In the genomic region with DNA sequence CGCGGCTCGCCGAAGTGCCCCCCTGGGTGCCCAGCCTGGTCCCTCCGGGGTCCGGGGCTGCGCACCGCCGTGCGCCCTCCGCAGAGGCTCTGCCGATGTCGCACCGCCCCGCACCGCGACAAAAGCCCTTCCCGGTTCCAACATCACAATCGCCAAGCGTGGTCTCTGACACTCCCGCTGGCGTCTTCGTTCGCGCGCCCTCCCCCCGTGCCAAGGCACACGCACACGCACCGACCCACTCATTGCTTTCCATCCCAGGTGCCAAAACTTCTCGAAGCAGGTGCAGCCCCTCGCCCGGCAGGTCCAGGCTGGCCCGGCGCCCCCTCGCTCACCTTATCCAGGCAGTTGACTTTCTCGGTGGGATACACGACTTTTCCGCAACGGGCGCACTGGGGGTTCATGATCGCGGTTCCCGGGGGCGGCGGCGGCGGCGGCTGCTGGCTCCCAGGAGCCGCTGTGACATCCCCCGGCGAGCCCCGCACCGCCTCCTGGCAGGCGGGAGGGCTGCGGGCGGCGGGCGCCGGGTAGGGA, we compare ENCODE assay signal across 9 cellular contexts.
DNase-seq lines count a peak whose midpoint lies in the region; ATAC-seq, FAIRE-seq and TF ChIP-seq lines count a peak whose summit lies in the region.
"Had no signal": no experiment of that assay in that cellular context is flagged by ENCODE, and none has a peak within 500 bp of the region (broad histone marks: within the 10 kb centered on the region; RNA-seq: fewer than 3 reads in every experiment).

No MANE protein-coding gene starts in this region.

- H3K4me2 ChIP-seq in GM12878 (ENCODE audit: control insufficient read depth, insufficient read depth) (peak overlapping the region; percentile 42), HepG2 (ENCODE audit: low read depth, low read length) (peak overlapping the region; percentile 57)

- TF ChIP-seq POLR2A in GM12878 (IDR thresholded peaks at IDR 0.05; ENCODE audit: low read depth, low read length), result no peak
- no peak for TF ChIP-seq POLR2A in HepG2 (IDR thresholded peaks at IDR 0.05; ENCODE audit: insufficient read depth in 1 of 2, low read depth in 2 of 2, low read length in 2 of 2)

- intact Hi-C loops in GM12878 (cut with micrococcal nuclease; ENCODE audit: unreplicated experiment), result no loop called here
- intact Hi-C loops in HepG2 (cut with micrococcal nuclease; ENCODE audit: unreplicated experiment), result no loop called here

- in situ Hi-C loops in GM12878 (cut with MboI) (no loop called here), HepG2 (cut with HindIII; ENCODE audit: extremely low pct_ligation_motif_present, low pct_unique_long_range_greater_than_20kb) (no loop called here)

- no peak for FAIRE-seq in GM12878 (lab: Jason Lieb, UNC)
- FAIRE-seq in HepG2 (lab: Jason Lieb, UNC), result no peak
- FAIRE-seq: D721Med had no signal

- H3K9me3 ChIP-seq in GM12878 (replicated peaks; ENCODE audit: control insufficient read depth, insufficient read depth, low read length), result no peaks in the 10 kb centered on the region
- H3K9me3 ChIP-seq in HepG2 (ENCODE audit: low read length), result no peaks in the 10 kb centered on the region
- no peaks in the 10 kb centered on the region for H3K9me3 ChIP-seq in thoracic aorta

- 6% methylated on average over 41 of the region's 60 CpGs for WGBS in GM12878 (ENCODE audit: insufficient coverage, insufficient replicate concordance, low lambda C conversion rate, missing lambda C conversion rate)
- whole genome bisulfite sequencing in HepG2 (ENCODE audit: low lambda C conversion rate), result 18% methylated on average over 20 of the region's 60 CpGs

- peak; percentile 30 for DNase-seq in NCI-H345 (lab: John Stamatoyannopoulos, UW)
- DNase-seq in NCI-H345 treated with DMSO at 0.1 percent for 48 hours (lab: John Stamatoyannopoulos, UW; ENCODE audit: unreplicated experiment), result no peak
- no peak for DNase-seq in GM12878 (ENCODE audit: low read depth, low spot score)
- no peak for DNase-seq in HepG2 (ENCODE audit: low spot score)
- DNase-seq in thoracic aorta (ENCODE audit: low spot score), result no peak
- no peak for DNase-seq in glomerular visceral epithelial cell (ENCODE audit: extremely low spot score)
- no peak for DNase-seq in pons (ENCODE audit: low spot score)

- H2AFZ ChIP-seq in GM12878 (ENCODE audit: control insufficient read depth, low read depth, low read length) (no peak overlapping the region), HepG2 (ENCODE audit: low read length) (no peak overlapping the region)

- no peak for ATAC-seq in GM12878
- ATAC-seq in HepG2, result peak; percentile 12; the same call in 2 of the 3 replicates
- no peak for ATAC-seq in thoracic aorta (ENCODE audit: insufficient number of reproducible peaks, low FRiP score, low read depth)
- no peak for ATAC-seq in GM21737 (IDR thresholded peaks at IDR 0.05; ENCODE audit: unreplicated experiment)

- POLR2A ChIA-PET in GM12878 (lab: Charles Lee), result no interaction called here
- POLR2A ChIA-PET in HepG2 (lab: Yijun Ruan, JAX), result no interaction called here

- no peaks in the 10 kb centered on the region for H4K20me1 ChIP-seq in GM12878 (ENCODE audit: control insufficient read depth, insufficient read depth)
- no peaks in the 10 kb centered on the region for H4K20me1 ChIP-seq in HepG2 (ENCODE audit: insufficient read depth, low read length)

- H3K9ac ChIP-seq in GM12878 (ENCODE audit: control insufficient read depth, insufficient read depth, low read length) (no peak overlapping the region), HepG2 (ENCODE audit: insufficient read depth, low read depth, low read length) (no peak overlapping the region)

- CTCF ChIA-PET in GM12878 (lab: Yijun Ruan, JAX) (no interaction called here), HepG2 (lab: Yijun Ruan, JAX; ENCODE audit: low intra/inter-chr PET ratio, low total read pairs) (no interaction called here)

- SMC1A ChIA-PET in GM12878 (lab: Charles Lee; ENCODE audit: uncharacterized antibody, unreplicated experiment), result no interaction called here

- no peak for TF ChIP-seq CTCF in GM12878 (IDR thresholded peaks at IDR 0.05 in 2 of 3, conservative IDR thresholded peaks at IDR 0.05 in 1 of 3; ENCODE audit: control insufficient read depth in 2 of 3, extremely low read depth in 1 of 3, insufficient read depth in 1 of 3, low read depth in 3 of 3, low read length in 3 of 3)
- no peak for TF ChIP-seq CTCF in HepG2 (CRISPR knock-in tag; IDR thresholded peaks at IDR 0.05)
- no peak for TF ChIP-seq CTCF in thoracic aorta (IDR thresholded peaks at IDR 0.05)

- no peak for TF ChIP-seq RAD21 in GM12878 (IDR thresholded peaks at IDR 0.05; ENCODE audit: insufficient read depth, low read depth, low read length)
- no peak for TF ChIP-seq RAD21 in HepG2 (CRISPR knock-in tag; IDR thresholded peaks at IDR 0.05)

- TF ChIP-seq EP300 in GM12878 (IDR thresholded peaks at IDR 0.05; ENCODE audit: borderline replicate concordance in 1 of 2, control insufficient read depth in 1 of 2, low read depth in 2 of 2, low read length in 2 of 2) (no peak), HepG2 (IDR thresholded peaks at IDR 0.05; ENCODE audit: low read depth in 2 of 2, low read length in 2 of 2) (no peak), HepG2 (CRISPR knock-in tag; IDR thresholded peaks at IDR 0.05; ENCODE audit: borderline replicate concordance) (no peak)

- RAD21 ChIA-PET in GM12878 (lab: Charles Lee; ENCODE audit: unreplicated experiment), result no interaction called here

- H3K27ac ChIP-seq in GM12878 (ENCODE audit: control insufficient read depth, insufficient read depth) (no peak overlapping the region), HepG2 (ENCODE audit: extremely low read length, insufficient read depth, low read length) (no peak overlapping the region), thoracic aorta (no peak overlapping the region)

- peaks cover 2 to 12% of the 10 kb centered on the region in 2 experiments for H3K27me3 ChIP-seq in GM12878 (replicated peaks in 1 of 2; ENCODE audit: control insufficient read depth in 2 of 2, insufficient read depth in 2 of 2, low read length in 1 of 2)
- H3K27me3 ChIP-seq in HepG2 (ENCODE audit: control insufficient read depth in 1 of 2, insufficient read depth in 2 of 2, low read length in 2 of 2), result peaks cover 12 to 50% of the 10 kb centered on the region in 2 experiments; a peak in 4 of 5 replicates
- no peaks in the 10 kb centered on the region for H3K27me3 ChIP-seq in thoracic aorta (replicated peaks; ENCODE audit: insufficient read depth)

- no peaks in the 10 kb centered on the region for H3K79me2 ChIP-seq in GM12878 (ENCODE audit: control insufficient read depth, insufficient read depth, low read length)
- H3K79me2 ChIP-seq in HepG2 (ENCODE audit: insufficient read depth, low read length), result no peaks in the 10 kb centered on the region

- BruUV-seq in GM12878 (replicated peaks; lab: Mats Ljungman, UMichigan) (no TSS peak), HepG2 (replicated peaks; lab: Mats Ljungman, UMichigan) (no TSS peak)

- H3K36me3 ChIP-seq in GM12878 (ENCODE audit: control insufficient read depth in 2 of 2, insufficient read depth in 2 of 2, low read length in 1 of 2) (no peaks in the 10 kb centered on the region), HepG2 (replicated peaks in 1 of 2; ENCODE audit: control insufficient read depth in 1 of 2, insufficient read depth in 2 of 2, low read length in 2 of 2) (no peaks in the 10 kb centered on the region), thoracic aorta (no peaks in the 10 kb centered on the region)

- H3K4me1 ChIP-seq in GM12878 (ENCODE audit: control insufficient read depth, insufficient read depth, low read length) (no peaks in the 10 kb centered on the region), HepG2 (ENCODE audit: insufficient read depth, low read length) (peaks cover 25% of the 10 kb centered on the region), thoracic aorta (ENCODE audit: control insufficient read depth in 1 of 2, low read depth in 2 of 2) (peaks cover 6 to 17% of the 10 kb centered on the region in 2 donors)

- H3K4me3 ChIP-seq in GM12878, result no peak overlapping the region
- H3K4me3 ChIP-seq in HepG2 (replicated peaks in 1 of 3; ENCODE audit: insufficient read depth in 1 of 3, low read depth in 2 of 3, low read length in 3 of 3), result peak overlapping the region; percentile 43 to 61 (median 43); a peak in 4 of 6 replicates
- H3K4me3 ChIP-seq in thoracic aorta, result peak overlapping the region; percentile 69

TF ChIP-seq in GM12878, 131 proteins besides CTCF, POLR2A, EP300 and RAD21:
- TF ChIP-seq DPF2 (IDR thresholded peaks at IDR 0.05) (no peak), SUZ12 (IDR thresholded peaks at IDR 0.05; ENCODE audit: unreplicated experiment) (peak; percentile 82)

TF ChIP-seq in HepG2, 621 proteins besides CTCF, POLR2A, EP300 and RAD21 (continues in another document):
- TF ChIP-seq FOXA1 (IDR thresholded peaks at IDR 0.05), result no peak
- no peak for TF ChIP-seq FOXA1 (CRISPR knock-in tag; IDR thresholded peaks at IDR 0.05)
- TF ChIP-seq ZNF431 (CRISPR knock-in tag; IDR thresholded peaks at IDR 0.05; ENCODE audit: borderline replicate concordance, low read depth), result no peak
- no peak for TF ChIP-seq CBX5 (CRISPR knock-in tag; IDR thresholded peaks at IDR 0.05; ENCODE audit: borderline replicate concordance)
- TF ChIP-seq ZNF782 (CRISPR knock-in tag; IDR thresholded peaks at IDR 0.05; ENCODE audit: borderline replicate concordance), result no peak
- TF ChIP-seq SP5 (CRISPR knock-in tag; IDR thresholded peaks at IDR 0.05; ENCODE audit: borderline replicate concordance, low read depth), result no peak
- no peak for TF ChIP-seq ZNF530 (CRISPR knock-in tag; IDR thresholded peaks at IDR 0.05; ENCODE audit: low read depth)
- no peak for TF ChIP-seq ZKSCAN1 (IDR thresholded peaks at IDR 0.05; ENCODE audit: low read length)
- TF ChIP-seq JUNB (CRISPR knock-in tag; IDR thresholded peaks at IDR 0.05; ENCODE audit: borderline replicate concordance), result no peak
- TF ChIP-seq ATM (IDR thresholded peaks at IDR 0.05; ENCODE audit: borderline replicate concordance), result no peak
- no peak for TF ChIP-seq RARA (CRISPR knock-in tag; IDR thresholded peaks at IDR 0.05)
- no peak for TF ChIP-seq POLR2G (IDR thresholded peaks at IDR 0.05; ENCODE audit: low read depth, low read length)
- no peak for TF ChIP-seq MXD4 (CRISPR knock-in tag; IDR thresholded peaks at IDR 0.05)
- TF ChIP-seq FOXJ3 (CRISPR knock-in tag; IDR thresholded peaks at IDR 0.05; ENCODE audit: borderline replicate concordance), result no peak
- no peak for TF ChIP-seq ZNF282 (IDR thresholded peaks at IDR 0.05; ENCODE audit: partially characterized antibody)
- no peak for TF ChIP-seq ZNF773 (CRISPR knock-in tag; IDR thresholded peaks at IDR 0.05; ENCODE audit: borderline replicate concordance)
